ENCODE assay signal across 1 cellular context in the genomic region with DNA sequence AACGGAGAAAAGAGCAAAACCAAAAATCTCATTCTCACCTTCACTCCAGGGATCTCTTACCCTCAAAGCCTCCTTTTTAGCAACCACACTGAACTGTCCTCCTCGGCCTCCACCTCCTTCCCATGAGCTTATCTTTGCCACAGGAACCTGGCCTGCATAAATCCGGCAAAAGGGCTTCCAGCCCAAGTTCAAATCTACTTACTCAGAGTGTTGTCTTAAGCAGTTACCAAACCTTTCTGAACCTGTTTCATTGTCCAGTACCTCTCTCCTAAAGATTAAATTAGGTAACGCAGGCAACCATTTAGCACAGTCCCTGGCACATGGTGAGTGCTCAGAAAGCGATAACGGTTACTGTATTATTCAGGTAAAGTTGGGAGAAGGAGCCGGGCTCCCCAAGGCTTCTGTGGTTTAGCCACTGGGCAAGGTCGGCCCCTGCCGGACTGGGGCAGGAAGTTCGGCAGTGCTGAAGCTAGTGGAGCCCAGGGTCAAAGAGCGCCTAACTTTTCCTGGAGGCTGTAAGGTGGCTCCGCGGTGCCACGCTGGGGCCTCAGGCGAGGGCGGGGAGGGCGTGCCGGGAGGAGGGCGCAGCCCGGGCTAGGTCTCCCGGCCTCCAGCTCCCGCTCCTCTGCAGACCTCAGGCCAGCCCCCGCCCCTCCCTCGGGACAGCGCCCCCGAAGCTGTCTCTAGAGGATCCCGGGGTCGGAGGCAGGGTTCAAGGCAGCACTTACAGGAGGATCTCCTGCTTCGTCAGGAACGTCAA.
A peak's percentile ranks its signal among the peaks of the same experiment; 100 is the strongest.
TF ChIP-seq lines count a peak whose summit lies in the region.

No MANE protein-coding gene starts in this region.

TF ChIP-seq in K562, 482 proteins besides CTCF, POLR2A, EP300 and RAD21 (continued from another document and continues in another):
- TF ChIP-seq, protein P1, sequence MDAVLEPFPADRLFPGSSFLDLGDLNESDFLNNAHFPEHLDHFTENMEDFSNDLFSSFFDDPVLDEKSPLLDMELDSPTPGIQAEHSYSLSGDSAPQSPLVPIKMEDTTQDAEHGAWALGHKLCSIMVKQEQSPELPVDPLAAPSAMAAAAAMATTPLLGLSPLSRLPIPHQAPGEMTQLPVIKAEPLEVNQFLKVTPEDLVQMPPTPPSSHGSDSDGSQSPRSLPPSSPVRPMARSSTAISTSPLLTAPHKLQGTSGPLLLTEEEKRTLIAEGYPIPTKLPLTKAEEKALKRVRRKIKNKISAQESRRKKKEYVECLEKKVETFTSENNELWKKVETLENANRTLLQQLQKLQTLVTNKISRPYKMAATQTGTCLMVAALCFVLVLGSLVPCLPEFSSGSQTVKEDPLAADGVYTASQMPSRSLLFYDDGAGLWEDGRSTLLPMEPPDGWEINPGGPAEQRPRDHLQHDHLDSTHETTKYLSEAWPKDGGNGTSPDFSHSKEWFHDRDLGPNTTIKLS (IDR thresholded peaks at IDR 0.05; ENCODE audit: borderline replicate concordance, low read depth), result peak; percentile 35; the same call in 1 of the 2 replicates
- TF ChIP-seq ZNF507 (tag; conservative IDR thresholded peaks at IDR 0.05) (no peak), RCOR1 (IDR thresholded peaks at IDR 0.05; ENCODE audit: borderline replicate concordance in 1 of 2, low read depth in 2 of 2, low read length in 2 of 2) (no peak), FOXA1 (IDR thresholded peaks at IDR 0.05; ENCODE audit: borderline replicate concordance) (no peak), KAT7 (CRISPR knock-in tag; IDR thresholded peaks at IDR 0.05; ENCODE audit: borderline replicate concordance) (no peak), NR2F6 (CRISPR knock-in tag; IDR thresholded peaks at IDR 0.05) (no peak), RBM14 (IDR thresholded peaks at IDR 0.05; ENCODE audit: borderline replicate concordance, insufficient read depth, low read depth, low read length) (no peak), ZFP30 (CRISPR knock-in tag; IDR thresholded peaks at IDR 0.05; ENCODE audit: borderline replicate concordance) (no peak), TAF9B (IDR thresholded peaks at IDR 0.05; ENCODE audit: partially characterized antibody) (no peak), KDM2B (CRISPR knock-in tag; IDR thresholded peaks at IDR 0.05) (no peak), PRMT5 (CRISPR knock-in tag; IDR thresholded peaks at IDR 0.05) (no peak), CHD1 (IDR thresholded peaks at IDR 0.05; ENCODE audit: low read length) (no peak), POLR2AphosphoS2 (IDR thresholded peaks at IDR 0.05; ENCODE audit: low read length) (no peak), TRIM28 (IDR thresholded peaks at IDR 0.05) (no peak; the same call in 1 of the 2 replicates), ARHGAP35 (IDR thresholded peaks at IDR 0.05; ENCODE audit: partially characterized antibody) (no peak), XRCC4 (IDR thresholded peaks at IDR 0.05; ENCODE audit: extremely low read depth, insufficient read depth, insufficient read length) (no peak), ZNF561 (CRISPR knock-in tag; conservative IDR thresholded peaks at IDR 0.05) (no peak), FOXJ3 (CRISPR knock-in tag; IDR thresholded peaks at IDR 0.05) (no peak), ZNF274 (IDR thresholded peaks at IDR 0.05; ENCODE audit: borderline replicate concordance, low read depth, low read length) (no peak), ZNF75A (CRISPR knock-in tag; IDR thresholded peaks at IDR 0.05) (no peak), NFYB (IDR thresholded peaks at IDR 0.05; ENCODE audit: extremely low read depth, insufficient read length) (no peak), KDM5B (IDR thresholded peaks at IDR 0.05; ENCODE audit: insufficient replicate concordance, low read depth, low read length) (no peak), POLR3G (IDR thresholded peaks at IDR 0.05; ENCODE audit: extremely low read depth, insufficient read length, insufficient replicate concordance) (no peak), ZFX (CRISPR knock-in tag; IDR thresholded peaks at IDR 0.05) (no peak), ZNF77 (CRISPR knock-in tag; IDR thresholded peaks at IDR 0.05) (no peak), THRAP3 (IDR thresholded peaks at IDR 0.05; ENCODE audit: borderline replicate concordance) (no peak), ZBTB8A (IDR thresholded peaks at IDR 0.05; ENCODE audit: partially characterized antibody) (no peak), HMG20B (CRISPR knock-in tag; IDR thresholded peaks at IDR 0.05) (no peak), ZFP36 (IDR thresholded peaks at IDR 0.05; ENCODE audit: low read depth, low read length, partially characterized antibody) (no peak), MEF2D (tag; conservative IDR thresholded peaks at IDR 0.05; ENCODE audit: low read depth) (no peak), C11orf30 (IDR thresholded peaks at IDR 0.05; ENCODE audit: low read depth) (no peak)
- TF ChIP-seq, protein P2, sequence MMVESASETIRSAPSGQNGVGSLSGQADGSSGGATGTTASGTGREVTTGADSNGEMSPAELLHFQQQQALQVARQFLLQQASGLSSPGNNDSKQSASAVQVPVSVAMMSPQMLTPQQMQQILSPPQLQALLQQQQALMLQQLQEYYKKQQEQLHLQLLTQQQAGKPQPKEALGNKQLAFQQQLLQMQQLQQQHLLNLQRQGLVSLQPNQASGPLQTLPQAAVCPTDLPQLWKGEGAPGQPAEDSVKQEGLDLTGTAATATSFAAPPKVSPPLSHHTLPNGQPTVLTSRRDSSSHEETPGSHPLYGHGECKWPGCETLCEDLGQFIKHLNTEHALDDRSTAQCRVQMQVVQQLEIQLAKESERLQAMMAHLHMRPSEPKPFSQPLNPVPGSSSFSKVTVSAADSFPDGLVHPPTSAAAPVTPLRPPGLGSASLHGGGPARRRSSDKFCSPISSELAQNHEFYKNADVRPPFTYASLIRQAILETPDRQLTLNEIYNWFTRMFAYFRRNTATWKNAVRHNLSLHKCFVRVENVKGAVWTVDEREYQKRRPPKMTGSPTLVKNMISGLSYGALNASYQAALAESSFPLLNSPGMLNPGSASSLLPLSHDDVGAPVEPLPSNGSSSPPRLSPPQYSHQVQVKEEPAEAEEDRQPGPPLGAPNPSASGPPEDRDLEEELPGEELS (CRISPR knock-in tag; IDR thresholded peaks at IDR 0.05; ENCODE audit: borderline replicate concordance), result no peak
- TF ChIP-seq, protein P3, sequence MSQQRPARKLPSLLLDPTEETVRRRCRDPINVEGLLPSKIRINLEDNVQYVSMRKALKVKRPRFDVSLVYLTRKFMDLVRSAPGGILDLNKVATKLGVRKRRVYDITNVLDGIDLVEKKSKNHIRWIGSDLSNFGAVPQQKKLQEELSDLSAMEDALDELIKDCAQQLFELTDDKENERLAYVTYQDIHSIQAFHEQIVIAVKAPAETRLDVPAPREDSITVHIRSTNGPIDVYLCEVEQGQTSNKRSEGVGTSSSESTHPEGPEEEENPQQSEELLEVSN (IDR thresholded peaks at IDR 0.05; ENCODE audit: borderline replicate concordance in 1 of 2, extremely low read depth in 1 of 2, insufficient read depth in 1 of 2, insufficient read length in 1 of 2, low read depth in 1 of 2, low read length in 1 of 2, poor library complexity in 1 of 2, severe bottlenecking in 1 of 2), result peak in 1 of 2 experiments; percentile 57
- TF ChIP-seq, protein P4, sequence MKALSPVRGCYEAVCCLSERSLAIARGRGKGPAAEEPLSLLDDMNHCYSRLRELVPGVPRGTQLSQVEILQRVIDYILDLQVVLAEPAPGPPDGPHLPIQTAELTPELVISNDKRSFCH (CRISPR knock-in tag; IDR thresholded peaks at IDR 0.05), result no peak
- TF ChIP-seq, protein P4 (tag; IDR thresholded peaks at IDR 0.05), result no peak
- TF ChIP-seq, protein P5, sequence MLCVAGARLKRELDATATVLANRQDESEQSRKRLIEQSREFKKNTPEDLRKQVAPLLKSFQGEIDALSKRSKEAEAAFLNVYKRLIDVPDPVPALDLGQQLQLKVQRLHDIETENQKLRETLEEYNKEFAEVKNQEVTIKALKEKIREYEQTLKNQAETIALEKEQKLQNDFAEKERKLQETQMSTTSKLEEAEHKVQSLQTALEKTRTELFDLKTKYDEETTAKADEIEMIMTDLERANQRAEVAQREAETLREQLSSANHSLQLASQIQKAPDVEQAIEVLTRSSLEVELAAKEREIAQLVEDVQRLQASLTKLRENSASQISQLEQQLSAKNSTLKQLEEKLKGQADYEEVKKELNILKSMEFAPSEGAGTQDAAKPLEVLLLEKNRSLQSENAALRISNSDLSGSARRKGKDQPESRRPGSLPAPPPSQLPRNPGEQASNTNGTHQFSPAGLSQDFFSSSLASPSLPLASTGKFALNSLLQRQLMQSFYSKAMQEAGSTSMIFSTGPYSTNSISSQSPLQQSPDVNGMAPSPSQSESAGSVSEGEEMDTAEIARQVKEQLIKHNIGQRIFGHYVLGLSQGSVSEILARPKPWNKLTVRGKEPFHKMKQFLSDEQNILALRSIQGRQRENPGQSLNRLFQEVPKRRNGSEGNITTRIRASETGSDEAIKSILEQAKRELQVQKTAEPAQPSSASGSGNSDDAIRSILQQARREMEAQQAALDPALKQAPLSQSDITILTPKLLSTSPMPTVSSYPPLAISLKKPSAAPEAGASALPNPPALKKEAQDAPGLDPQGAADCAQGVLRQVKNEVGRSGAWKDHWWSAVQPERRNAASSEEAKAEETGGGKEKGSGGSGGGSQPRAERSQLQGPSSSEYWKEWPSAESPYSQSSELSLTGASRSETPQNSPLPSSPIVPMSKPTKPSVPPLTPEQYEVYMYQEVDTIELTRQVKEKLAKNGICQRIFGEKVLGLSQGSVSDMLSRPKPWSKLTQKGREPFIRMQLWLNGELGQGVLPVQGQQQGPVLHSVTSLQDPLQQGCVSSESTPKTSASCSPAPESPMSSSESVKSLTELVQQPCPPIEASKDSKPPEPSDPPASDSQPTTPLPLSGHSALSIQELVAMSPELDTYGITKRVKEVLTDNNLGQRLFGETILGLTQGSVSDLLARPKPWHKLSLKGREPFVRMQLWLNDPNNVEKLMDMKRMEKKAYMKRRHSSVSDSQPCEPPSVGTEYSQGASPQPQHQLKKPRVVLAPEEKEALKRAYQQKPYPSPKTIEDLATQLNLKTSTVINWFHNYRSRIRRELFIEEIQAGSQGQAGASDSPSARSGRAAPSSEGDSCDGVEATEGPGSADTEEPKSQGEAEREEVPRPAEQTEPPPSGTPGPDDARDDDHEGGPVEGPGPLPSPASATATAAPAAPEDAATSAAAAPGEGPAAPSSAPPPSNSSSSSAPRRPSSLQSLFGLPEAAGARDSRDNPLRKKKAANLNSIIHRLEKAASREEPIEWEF (CRISPR knock-in tag; IDR thresholded peaks at IDR 0.05), result no peak
- TF ChIP-seq, protein P6, sequence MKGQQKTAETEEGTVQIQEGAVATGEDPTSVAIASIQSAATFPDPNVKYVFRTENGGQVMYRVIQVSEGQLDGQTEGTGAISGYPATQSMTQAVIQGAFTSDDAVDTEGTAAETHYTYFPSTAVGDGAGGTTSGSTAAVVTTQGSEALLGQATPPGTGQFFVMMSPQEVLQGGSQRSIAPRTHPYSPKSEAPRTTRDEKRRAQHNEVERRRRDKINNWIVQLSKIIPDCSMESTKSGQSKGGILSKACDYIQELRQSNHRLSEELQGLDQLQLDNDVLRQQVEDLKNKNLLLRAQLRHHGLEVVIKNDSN (CRISPR knock-in tag; IDR thresholded peaks at IDR 0.05), result 0 out of 2 replicates have a peak, but pooled peaks have one; percentile 23
- TF ChIP-seq, protein P7, sequence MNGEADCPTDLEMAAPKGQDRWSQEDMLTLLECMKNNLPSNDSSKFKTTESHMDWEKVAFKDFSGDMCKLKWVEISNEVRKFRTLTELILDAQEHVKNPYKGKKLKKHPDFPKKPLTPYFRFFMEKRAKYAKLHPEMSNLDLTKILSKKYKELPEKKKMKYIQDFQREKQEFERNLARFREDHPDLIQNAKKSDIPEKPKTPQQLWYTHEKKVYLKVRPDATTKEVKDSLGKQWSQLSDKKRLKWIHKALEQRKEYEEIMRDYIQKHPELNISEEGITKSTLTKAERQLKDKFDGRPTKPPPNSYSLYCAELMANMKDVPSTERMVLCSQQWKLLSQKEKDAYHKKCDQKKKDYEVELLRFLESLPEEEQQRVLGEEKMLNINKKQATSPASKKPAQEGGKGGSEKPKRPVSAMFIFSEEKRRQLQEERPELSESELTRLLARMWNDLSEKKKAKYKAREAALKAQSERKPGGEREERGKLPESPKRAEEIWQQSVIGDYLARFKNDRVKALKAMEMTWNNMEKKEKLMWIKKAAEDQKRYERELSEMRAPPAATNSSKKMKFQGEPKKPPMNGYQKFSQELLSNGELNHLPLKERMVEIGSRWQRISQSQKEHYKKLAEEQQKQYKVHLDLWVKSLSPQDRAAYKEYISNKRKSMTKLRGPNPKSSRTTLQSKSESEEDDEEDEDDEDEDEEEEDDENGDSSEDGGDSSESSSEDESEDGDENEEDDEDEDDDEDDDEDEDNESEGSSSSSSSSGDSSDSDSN (IDR thresholded peaks at IDR 0.05; ENCODE audit: borderline replicate concordance in 1 of 2, low read depth in 2 of 2, low read length in 2 of 2), result peak; percentile 30 to 72; a peak in 1 of 4 replicates
- TF ChIP-seq, protein P8, sequence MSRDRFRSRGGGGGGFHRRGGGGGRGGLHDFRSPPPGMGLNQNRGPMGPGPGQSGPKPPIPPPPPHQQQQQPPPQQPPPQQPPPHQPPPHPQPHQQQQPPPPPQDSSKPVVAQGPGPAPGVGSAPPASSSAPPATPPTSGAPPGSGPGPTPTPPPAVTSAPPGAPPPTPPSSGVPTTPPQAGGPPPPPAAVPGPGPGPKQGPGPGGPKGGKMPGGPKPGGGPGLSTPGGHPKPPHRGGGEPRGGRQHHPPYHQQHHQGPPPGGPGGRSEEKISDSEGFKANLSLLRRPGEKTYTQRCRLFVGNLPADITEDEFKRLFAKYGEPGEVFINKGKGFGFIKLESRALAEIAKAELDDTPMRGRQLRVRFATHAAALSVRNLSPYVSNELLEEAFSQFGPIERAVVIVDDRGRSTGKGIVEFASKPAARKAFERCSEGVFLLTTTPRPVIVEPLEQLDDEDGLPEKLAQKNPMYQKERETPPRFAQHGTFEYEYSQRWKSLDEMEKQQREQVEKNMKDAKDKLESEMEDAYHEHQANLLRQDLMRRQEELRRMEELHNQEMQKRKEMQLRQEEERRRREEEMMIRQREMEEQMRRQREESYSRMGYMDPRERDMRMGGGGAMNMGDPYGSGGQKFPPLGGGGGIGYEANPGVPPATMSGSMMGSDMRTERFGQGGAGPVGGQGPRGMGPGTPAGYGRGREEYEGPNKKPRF (IDR thresholded peaks at IDR 0.05; ENCODE audit: low read depth, low read length), result no peak
- TF ChIP-seq, protein P9, sequence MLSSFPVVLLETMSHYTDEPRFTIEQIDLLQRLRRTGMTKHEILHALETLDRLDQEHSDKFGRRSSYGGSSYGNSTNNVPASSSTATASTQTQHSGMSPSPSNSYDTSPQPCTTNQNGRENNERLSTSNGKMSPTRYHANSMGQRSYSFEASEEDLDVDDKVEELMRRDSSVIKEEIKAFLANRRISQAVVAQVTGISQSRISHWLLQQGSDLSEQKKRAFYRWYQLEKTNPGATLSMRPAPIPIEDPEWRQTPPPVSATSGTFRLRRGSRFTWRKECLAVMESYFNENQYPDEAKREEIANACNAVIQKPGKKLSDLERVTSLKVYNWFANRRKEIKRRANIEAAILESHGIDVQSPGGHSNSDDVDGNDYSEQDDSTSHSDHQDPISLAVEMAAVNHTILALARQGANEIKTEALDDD (IDR thresholded peaks at IDR 0.05), result peak; percentile 35; the same call in 1 of the 2 replicates
- TF ChIP-seq, protein P10, sequence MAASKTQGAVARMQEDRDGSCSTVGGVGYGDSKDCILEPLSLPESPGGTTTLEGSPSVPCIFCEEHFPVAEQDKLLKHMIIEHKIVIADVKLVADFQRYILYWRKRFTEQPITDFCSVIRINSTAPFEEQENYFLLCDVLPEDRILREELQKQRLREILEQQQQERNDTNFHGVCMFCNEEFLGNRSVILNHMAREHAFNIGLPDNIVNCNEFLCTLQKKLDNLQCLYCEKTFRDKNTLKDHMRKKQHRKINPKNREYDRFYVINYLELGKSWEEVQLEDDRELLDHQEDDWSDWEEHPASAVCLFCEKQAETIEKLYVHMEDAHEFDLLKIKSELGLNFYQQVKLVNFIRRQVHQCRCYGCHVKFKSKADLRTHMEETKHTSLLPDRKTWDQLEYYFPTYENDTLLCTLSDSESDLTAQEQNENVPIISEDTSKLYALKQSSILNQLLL (CRISPR knock-in tag; IDR thresholded peaks at IDR 0.05; ENCODE audit: borderline replicate concordance), result no peak
